ENCODE assay signal across 27 cellular contexts in genomic region chr2:164523026-164523425, GRCh38.
A peak's percentile ranks its signal among the peaks of the same experiment; 100 is the strongest.
DNase-seq lines count a peak whose midpoint lies in the region; ATAC-seq and TF ChIP-seq lines count a peak whose summit lies in the region.
"Had no signal": no experiment of that assay in that cellular context is flagged by ENCODE, and none has a peak within 500 bp of the region (broad histone marks: within the 10 kb centered on the region; RNA-seq: fewer than 3 reads in every experiment).

No MANE protein-coding gene starts in this region.

- no peaks in the 10 kb centered on the region for H3K36me3 ChIP-seq in SJCRH30
- H3K36me3 ChIP-seq in neuronal stem cell (replicated peaks in 1 of 2; ENCODE audit: control insufficient read depth in 2 of 2, insufficient read depth in 2 of 2, low read length in 2 of 2) = no peaks in the 10 kb centered on the region
- H3K36me3 ChIP-seq: adrenal gland, colonic mucosa, esophagus squamous epithelium, neutrophil, prostate gland had no signal

- no peak overlapping the region for H2BK5ac ChIP-seq in neuronal stem cell (ENCODE audit: low read length)

- no peak overlapping the region for H2BK120ac ChIP-seq in neuronal stem cell (ENCODE audit: low read depth, low read length)

- H3K27ac ChIP-seq in SJCRH30 (peak overlapping the region; percentile 55; the same call in 1 of the 2 replicates), neuronal stem cell (replicated peaks; ENCODE audit: low read length) (no peak overlapping the region)
- H3K27ac ChIP-seq: adrenal gland, colonic mucosa, neutrophil, prostate gland, tibial nerve had no signal

- H3K14ac ChIP-seq in neuronal stem cell (ENCODE audit: low read length) = no peak overlapping the region

- H3K4me1 ChIP-seq in SJCRH30 (peaks cover 22% of the 10 kb centered on the region), neuronal stem cell (ENCODE audit: control insufficient read depth in 2 of 2, insufficient read depth in 1 of 2, low read depth in 1 of 2, low read length in 2 of 2) (no peaks in the 10 kb centered on the region)
- H3K4me1 ChIP-seq: adrenal gland, colonic mucosa, esophagus squamous epithelium, prostate gland, tibial nerve had no signal

- no peak overlapping the region for H3K18ac ChIP-seq in neuronal stem cell (ENCODE audit: low read length)

- POLR2A ChIA-PET in activated CD8-positive, alpha-beta T cell treated with anti-CD3 and anti-CD28 coated beads for 36 hours (lab: Charles Lee) = no interaction called here

- intact Hi-C loops in activated CD8-positive, alpha-beta T cell treated with anti-CD3 and anti-CD28 coated beads for 36 hours (cut with micrococcal nuclease) = no loop called here

- H2AFZ ChIP-seq in neuronal stem cell (ENCODE audit: low read length) = no peak overlapping the region

- H3K27ac Mint-ChIP-seq in stimulated activated memory B cell treated with anti-CD40 and anti-IgM and Interleukin-4, amounts not matched to agents 10 μg/mL and 1 μg/mL and 100 μg/mL, for 72 hours = no peak overlapping the region
- no peak overlapping the region for H3K27ac Mint-ChIP-seq in activated CD8-positive, alpha-beta T cell treated with anti-CD3 and anti-CD28 coated beads for 36 hours

- H4K91ac ChIP-seq in neuronal stem cell (ENCODE audit: low read depth, low read length, poor library complexity) = no peak overlapping the region

- H3K4me2 ChIP-seq in neuronal stem cell (ENCODE audit: insufficient read depth, low read length, poor library complexity, severe bottlenecking) = no peak overlapping the region

- no peak overlapping the region for H3K4ac ChIP-seq in neuronal stem cell (ENCODE audit: low read length)

- H3K9me3 ChIP-seq in SJCRH30 (replicated peaks) = no peaks in the 10 kb centered on the region
- peaks cover 0 to 5% of the 10 kb centered on the region in 2 donors for H3K9me3 ChIP-seq in neuronal stem cell (replicated peaks in 1 of 2; ENCODE audit: control insufficient read depth in 2 of 2, insufficient read depth in 1 of 2, low read depth in 1 of 2, low read length in 2 of 2)
- H3K9me3 ChIP-seq: adrenal gland, colonic mucosa, esophagus squamous epithelium, neutrophil, prostate gland had no signal

- H3K9ac ChIP-seq in neuronal stem cell (ENCODE audit: low read depth, low read length, poor library complexity) = no peak overlapping the region

- peaks cover 12% of the 10 kb centered on the region for H3K9me3 Mint-ChIP-seq in stimulated activated memory B cell treated with anti-CD40 and anti-IgM and Interleukin-4, amounts not matched to agents 10 μg/mL and 1 μg/mL and 100 μg/mL, for 72 hours
- H3K9me3 Mint-ChIP-seq in activated CD8-positive, alpha-beta T cell treated with anti-CD3 and anti-CD28 coated beads for 36 hours = peaks cover 15% of the 10 kb centered on the region

- CTCF ChIA-PET in activated CD8-positive, alpha-beta T cell treated with anti-CD3 and anti-CD28 coated beads for 36 hours (lab: Charles Lee) = no interaction called here

- peak; percentile 16 for ATAC-seq in stimulated activated memory B cell treated with anti-CD40 and anti-IgM and Interleukin-4, amounts not matched to agents 10 μg/mL and 1 μg/mL and 100 μg/mL, for 72 hours
- ATAC-seq in GM19023 (IDR thresholded peaks at IDR 0.05; ENCODE audit: unreplicated experiment) = no peak
- no peak for ATAC-seq in activated CD8-positive, alpha-beta T cell treated with anti-CD3 and anti-CD28 coated beads for 36 hours
- ATAC-seq: activated T-cell treated with anti-CD3 and anti-CD28 coated beads, Interleukin-2, amount 50 U/mL, for 4 hours; left cardiac atrium; Panc1 had no signal

- no peaks in the 10 kb centered on the region for H3K27me3 Mint-ChIP-seq in stimulated activated memory B cell treated with anti-CD40 and anti-IgM and Interleukin-4, amounts not matched to agents 10 μg/mL and 1 μg/mL and 100 μg/mL, for 72 hours
- H3K27me3 Mint-ChIP-seq in activated CD8-positive, alpha-beta T cell treated with anti-CD3 and anti-CD28 coated beads for 36 hours = no peaks in the 10 kb centered on the region

- H2BK15ac ChIP-seq in neuronal stem cell (ENCODE audit: low read length) = no peak overlapping the region

- no peak overlapping the region for H3K4me3 Mint-ChIP-seq in stimulated activated memory B cell treated with anti-CD40 and anti-IgM and Interleukin-4, amounts not matched to agents 10 μg/mL and 1 μg/mL and 100 μg/mL, for 72 hours
- H3K4me3 Mint-ChIP-seq in activated CD8-positive, alpha-beta T cell treated with anti-CD3 and anti-CD28 coated beads for 36 hours = no peak overlapping the region
- H3K4me3 Mint-ChIP-seq: activated T-cell treated with anti-CD3 and anti-CD28 coated beads, Interleukin-2, amount 50 U/mL, for 4 hours had no signal

- no peaks in the 10 kb centered on the region for H3K36me3 Mint-ChIP-seq in stimulated activated memory B cell treated with anti-CD40 and anti-IgM and Interleukin-4, amounts not matched to agents 10 μg/mL and 1 μg/mL and 100 μg/mL, for 72 hours
- H3K36me3 Mint-ChIP-seq in activated CD8-positive, alpha-beta T cell treated with anti-CD3 and anti-CD28 coated beads for 36 hours (ENCODE audit: low read depth) = no peaks in the 10 kb centered on the region

- H4K8ac ChIP-seq in neuronal stem cell (ENCODE audit: low read depth, low read length) = no peak overlapping the region

- no peak overlapping the region for H2AK5ac ChIP-seq in neuronal stem cell (ENCODE audit: low read depth, low read length)

- H3K4me3 ChIP-seq in SJCRH30 (no peak overlapping the region), neuronal stem cell (ENCODE audit: low read length in 2 of 2) (no peak overlapping the region)
- H3K4me3 ChIP-seq: adrenal gland, colonic mucosa, esophagus squamous epithelium, prostate gland, tibial nerve had no signal

- no peaks in the 10 kb centered on the region for H3K4me1 Mint-ChIP-seq in stimulated activated memory B cell treated with anti-CD40 and anti-IgM and Interleukin-4, amounts not matched to agents 10 μg/mL and 1 μg/mL and 100 μg/mL, for 72 hours
- no peaks in the 10 kb centered on the region for H3K4me1 Mint-ChIP-seq in activated CD8-positive, alpha-beta T cell treated with anti-CD3 and anti-CD28 coated beads for 36 hours (ENCODE audit: low read depth)

- no CpG with 5 or more reads among the region's 3 CpGs for WGBS in neuronal stem cell (ENCODE audit: extremely low coverage in 2 of 2, insufficient read length in 2 of 2, insufficient replicate concordance in 1 of 2), 2 donors

- no peak for TF ChIP-seq CTCF in activated CD8-positive, alpha-beta T cell treated with anti-CD3 and anti-CD28 coated beads for 36 hours (IDR thresholded peaks at IDR 0.05)

- no peak overlapping the region for H3K23ac ChIP-seq in neuronal stem cell (ENCODE audit: low read depth, low read length, poor library complexity)

- H2BK12ac ChIP-seq in neuronal stem cell (ENCODE audit: low read length) = no peak overlapping the region

- DNase-seq in GM03348 (ENCODE audit: low spot score) (peak; percentile 24), SJCRH30 (peak; percentile 31 to 58), fibroblast of peridontal ligament (ENCODE audit: extremely low read depth) (peak; percentile 62), neuronal stem cell (ENCODE audit: low spot score) (no peak)
- no peak for DNase-seq in activated CD8-positive, alpha-beta T cell treated with anti-CD3 and anti-CD28 coated beads for 36 hours
- DNase-seq: activated CD4-positive, alpha-beta T cell treated with anti-CD3 and anti-CD28 coated beads for 1 hour; activated CD8-positive, alpha-beta memory T cell treated with anti-CD3 and anti-CD28 coated beads for 24 hours; activated naive CD4-positive, alpha-beta T cell; activated T-cell treated with anti-CD3 and anti-CD28 coated beads, Interleukin-2, amount 50 U/mL, for 4 hours; adrenal gland; AML-193; colonic mucosa; effector memory CD4-positive, alpha-beta T cell; esophagus squamous epithelium; left cardiac atrium; mammary epithelial cell; MM.1S; NCI-H1417 treated with DMSO at 0.1 percent for 48 hours; NCI-H510A; stimulated activated CD8-positive, alpha-beta memory T cell treated with anti-CD3 and anti-CD28 coated beads, Interleukin-4, amount 100 ng/mL, for 48 hours; T-helper 1 cell had no signal

- H3K79me1 ChIP-seq in neuronal stem cell (ENCODE audit: low read depth, low read length) = no peaks in the 10 kb centered on the region

- H3K27me3 ChIP-seq in SJCRH30 = no peaks in the 10 kb centered on the region
- no peaks in the 10 kb centered on the region for H3K27me3 ChIP-seq in neuronal stem cell (ENCODE audit: control insufficient read depth in 3 of 3, insufficient read depth in 3 of 3, low read depth in 1 of 3, low read length in 3 of 3)
- H3K27me3 ChIP-seq: adrenal gland, colonic mucosa, esophagus squamous epithelium, neutrophil, tibial nerve had no signal

Comparison
In these comparisons a context has a peak if more than half of its experiments do, and no peak if none do; other contexts are left out.
1. DNase-seq: peak in GM03348 (single experiment), SJCRH30 (2 of 2) and fibroblast of peridontal ligament (single experiment); none in activated CD8-positive, alpha-beta T cell treated with anti-CD3 and anti-CD28 coated beads for 36 hours (single experiment) and neuronal stem cell (single experiment).